In genomic region chr14:94153750-94154350, GRCh38 we compare ENCODE assay signal across 16 cellular contexts. TPM values are rescaled to one million over a fixed set of nuclear protein-coding genes. Genes with fewer than 3 reads are reported as not detected.
DNase-seq lines count a peak whose midpoint lies in the region; ATAC-seq, FAIRE-seq and TF ChIP-seq lines count a peak whose summit lies in the region.
"Had no signal": no experiment of that assay in that cellular context is flagged by ENCODE, and none has a peak within 500 bp of the region (broad histone marks: within the 10 kb centered on the region; RNA-seq: fewer than 3 reads in every experiment).

No MANE protein-coding gene starts in this region.

- no peak overlapping the region for H2AFZ ChIP-seq in GM12878 (ENCODE audit: control insufficient read depth, low read depth, low read length)
- H2AFZ ChIP-seq: GM23338 had no signal

- intact Hi-C loops in activated CD4-positive, alpha-beta T cell treated with anti-CD3 and anti-CD28 coated beads for 36 hours (cut with DNase I, micrococcal nuclease): no loop called here
- intact Hi-C loops in activated CD4-positive, alpha-beta T cell treated with anti-CD3 and anti-CD28 coated beads, Interleukin-2, amount 10 ng/mL, durations not matched to agents 24 days and 14 days (cut with micrococcal nuclease): no loop called here
- intact Hi-C loops in GM12878 (cut with micrococcal nuclease; ENCODE audit: unreplicated experiment): no loop called here
- intact Hi-C loops in upper lobe of right lung (cut with DNase I): no loop called here

- TF ChIP-seq RAD21 in GM12878 (IDR thresholded peaks at IDR 0.05; ENCODE audit: insufficient read depth, low read depth, low read length): no peak

- ATAC-seq in activated CD4-positive, alpha-beta T cell treated with anti-CD3 and anti-CD28 coated beads for 36 hours: peak; percentile 37
- ATAC-seq in GM12878 (no peak), upper lobe of right lung (peak; percentile 42), GM21515 (IDR thresholded peaks at IDR 0.05; ENCODE audit: unreplicated experiment) (no peak)
- ATAC-seq: GM23338 had no signal

- H3K4me2 ChIP-seq in GM12878 (ENCODE audit: control insufficient read depth, insufficient read depth): no peak overlapping the region
- H3K4me2 ChIP-seq: GM23338 had no signal

- H3K9me3 Mint-ChIP-seq in activated CD4-positive, alpha-beta T cell treated with anti-CD3 and anti-CD28 coated beads for 36 hours (ENCODE audit: low read depth): no peaks in the 10 kb centered on the region
- no peaks in the 10 kb centered on the region for H3K9me3 Mint-ChIP-seq in activated CD4-positive, alpha-beta T cell treated with anti-CD3 and anti-CD28 coated beads, Interleukin-2, amount 10 ng/mL, durations not matched to agents 24 days and 14 days
- H3K9me3 Mint-ChIP-seq: CD8-positive, alpha-beta memory T cell had no signal

- H3K27me3 ChIP-seq in GM12878 (replicated peaks in 1 of 2; ENCODE audit: control insufficient read depth in 2 of 2, insufficient read depth in 2 of 2, low read length in 1 of 2) (no peaks in the 10 kb centered on the region; a peak in 1 of 4 replicates), upper lobe of right lung (no peaks in the 10 kb centered on the region)

- RAD21 ChIA-PET in GM12878 (lab: Charles Lee; ENCODE audit: unreplicated experiment): no interaction called here

- H3K9ac ChIP-seq in GM12878 (ENCODE audit: control insufficient read depth, insufficient read depth, low read length): no peak overlapping the region

- TF ChIP-seq POLR2A in GM12891 (IDR thresholded peaks at IDR 0.05; ENCODE audit: low read depth, low read length) (no peak), GM12878 (IDR thresholded peaks at IDR 0.05; ENCODE audit: low read depth, low read length) (no peak)

- 13% methylated on average over 6 of the region's 6 CpGs for WGBS in GM12878 (ENCODE audit: insufficient coverage, insufficient replicate concordance, low lambda C conversion rate, missing lambda C conversion rate)

- H3K36me3 ChIP-seq in GM12878 (ENCODE audit: control insufficient read depth in 2 of 2, insufficient read depth in 2 of 2, low read length in 1 of 2): no peaks in the 10 kb centered on the region
- no peaks in the 10 kb centered on the region for H3K36me3 ChIP-seq in upper lobe of right lung

- BruUV-seq in GM12878 (replicated peaks; lab: Mats Ljungman, UMichigan): no TSS peak

- H3K4me3 Mint-ChIP-seq in activated CD4-positive, alpha-beta T cell treated with anti-CD3 and anti-CD28 coated beads for 36 hours: no peak overlapping the region
- no peak overlapping the region for H3K4me3 Mint-ChIP-seq in activated CD4-positive, alpha-beta T cell treated with anti-CD3 and anti-CD28 coated beads, Interleukin-2, amount 10 ng/mL, durations not matched to agents 24 days and 14 days
- H3K4me3 Mint-ChIP-seq: CD14-positive monocyte; CD8-positive, alpha-beta memory T cell; GM23338 had no signal

- no peaks in the 10 kb centered on the region for H3K36me3 Mint-ChIP-seq in activated CD4-positive, alpha-beta T cell treated with anti-CD3 and anti-CD28 coated beads for 36 hours (ENCODE audit: low read depth)
- no peaks in the 10 kb centered on the region for H3K36me3 Mint-ChIP-seq in activated CD4-positive, alpha-beta T cell treated with anti-CD3 and anti-CD28 coated beads, Interleukin-2, amount 10 ng/mL, durations not matched to agents 24 days and 14 days (ENCODE audit: low read depth)

- no peak for FAIRE-seq in GM12891 (lab: Jason Lieb, UNC)
- FAIRE-seq in GM12878 (lab: Jason Lieb, UNC): no peak
- FAIRE-seq: A204.1, GM18507 had no signal

- no peak for TF ChIP-seq EP300 in GM12878 (IDR thresholded peaks at IDR 0.05; ENCODE audit: borderline replicate concordance in 1 of 2, control insufficient read depth in 1 of 2, low read depth in 2 of 2, low read length in 2 of 2)

- H3K27ac ChIP-seq in GM12878 (ENCODE audit: control insufficient read depth, insufficient read depth) (no peak overlapping the region), upper lobe of right lung (no peak overlapping the region)

- CTCF ChIA-PET in activated CD4-positive, alpha-beta T cell treated with anti-CD3 and anti-CD28 coated beads for 36 hours (lab: Charles Lee): interaction anchor here (1.0 to 2.7 kb wide), 2 partner anchors 17 to 22 kb away, joined by 3 to 12 read pairs; no protein-coding TSS in a partner anchor
- CTCF ChIA-PET in GM12878 (lab: Yijun Ruan, JAX): no interaction called here

- in situ Hi-C loops in GM12878 (cut with MboI): no loop called here

- peaks cover 6% of the 10 kb centered on the region for H3K27me3 Mint-ChIP-seq in activated CD4-positive, alpha-beta T cell treated with anti-CD3 and anti-CD28 coated beads for 36 hours
- peaks cover 21% of the 10 kb centered on the region for H3K27me3 Mint-ChIP-seq in activated CD4-positive, alpha-beta T cell treated with anti-CD3 and anti-CD28 coated beads, Interleukin-2, amount 10 ng/mL, durations not matched to agents 24 days and 14 days

- no peak for DNase-seq in activated CD4-positive, alpha-beta T cell treated with anti-CD3 and anti-CD28 coated beads for 36 hours
- DNase-seq in activated CD4-positive, alpha-beta T cell treated with anti-CD3 and anti-CD28 coated beads, Interleukin-2, amount 10 ng/mL, durations not matched to agents 24 days and 14 days: no peak
- no peak for DNase-seq in GM12891 (ENCODE audit: insufficient read length, low spot score)
- no peak for DNase-seq in GM12878 (ENCODE audit: low read depth, low spot score)
- DNase-seq in upper lobe of right lung: no peak
- no peak for DNase-seq in DMS 273 (lab: John Stamatoyannopoulos, UW; ENCODE audit: unreplicated experiment)
- DNase-seq: Caco-2; CD8-positive, alpha-beta memory T cell; DMS53; GF-D8; H7 had no signal

- no peaks in the 10 kb centered on the region for H3K79me2 ChIP-seq in GM12878 (ENCODE audit: control insufficient read depth, insufficient read depth, low read length)

- H3K9me3 ChIP-seq in GM12878 (replicated peaks; ENCODE audit: control insufficient read depth, insufficient read depth, low read length) (no peaks in the 10 kb centered on the region; the same call in 1 of the 3 replicates), upper lobe of right lung (no peaks in the 10 kb centered on the region)

- H3K4me1 Mint-ChIP-seq in activated CD4-positive, alpha-beta T cell treated with anti-CD3 and anti-CD28 coated beads for 36 hours: peaks cover 26% of the 10 kb centered on the region
- H3K4me1 Mint-ChIP-seq in activated CD4-positive, alpha-beta T cell treated with anti-CD3 and anti-CD28 coated beads, Interleukin-2, amount 10 ng/mL, durations not matched to agents 24 days and 14 days: peaks cover 15% of the 10 kb centered on the region
- H3K4me1 Mint-ChIP-seq: GM23338 had no signal

- SMC1A ChIA-PET in GM12878 (lab: Charles Lee; ENCODE audit: uncharacterized antibody, unreplicated experiment): no interaction called here

- H3K4me1 ChIP-seq in GM12878 (ENCODE audit: control insufficient read depth, insufficient read depth, low read length) (no peaks in the 10 kb centered on the region), upper lobe of right lung (peaks cover 4% of the 10 kb centered on the region)
- H3K4me1 ChIP-seq: Caco-2 had no signal

- TF ChIP-seq CTCF in GM12878 (IDR thresholded peaks at IDR 0.05 in 2 of 3, conservative IDR thresholded peaks at IDR 0.05 in 1 of 3; ENCODE audit: control insufficient read depth in 2 of 3, extremely low read depth in 1 of 3, insufficient read depth in 1 of 3, low read depth in 3 of 3, low read length in 3 of 3) (no peak), upper lobe of right lung (IDR thresholded peaks at IDR 0.05) (no peak)

- POLR2A ChIA-PET in activated CD4-positive, alpha-beta T cell treated with anti-CD3 and anti-CD28 coated beads for 36 hours (lab: Charles Lee): interaction anchor here (0.7 kb wide), 1 partner anchor 17 kb away, joined by 3 read pairs; no protein-coding TSS in a partner anchor
- POLR2A ChIA-PET in GM12878 (lab: Charles Lee): no interaction called here

- H3K27ac Mint-ChIP-seq in activated CD4-positive, alpha-beta T cell treated with anti-CD3 and anti-CD28 coated beads for 36 hours: no peak overlapping the region
- no peak overlapping the region for H3K27ac Mint-ChIP-seq in activated CD4-positive, alpha-beta T cell treated with anti-CD3 and anti-CD28 coated beads, Interleukin-2, amount 10 ng/mL, durations not matched to agents 24 days and 14 days
- H3K27ac Mint-ChIP-seq: GM23338 had no signal

- H4K20me1 ChIP-seq in GM12878 (ENCODE audit: control insufficient read depth, insufficient read depth): no peaks in the 10 kb centered on the region

- H3K4me3 ChIP-seq in GM12878 (no peak overlapping the region), upper lobe of right lung (no peak overlapping the region)
- H3K4me3 ChIP-seq: GM23338 had no signal

RNA-seq across cellular contexts. Expression of gene PPP4R4, which starts 20.3 kb away (rescaled TPM):
- 10 to 100 TPM; 21.4 TPM for total RNA-seq in activated CD4-positive, alpha-beta T cell treated with anti-CD3 and anti-CD28 coated beads for 36 hours
- 2.7 and 3.1 TPM in 2 replicates for total RNA-seq in activated CD4-positive, alpha-beta T cell treated with anti-CD3 and anti-CD28 coated beads, Interleukin-2, amount 10 ng/mL, durations not matched to agents 24 days and 14 days
- polyA plus RNA-seq in GM12891 (2012; ENCODE audit: low read depth, missing spikeins): 0.04 TPM
- 0.17 and 0.20 TPM in 2 replicates for total RNA-seq in GM12878 (2013; cell fraction: nucleolus; rRNA removed)
- total RNA-seq in GM12878 (2014; rRNA removed) (0.06 and 0.22 TPM in 2 replicates), GM12878 (2014; rRNA removed; fragmentation: Illumina TruSeq; extraction: Trizol) (0.13 and 0.28 TPM in 2 replicates), GM12878 (2021) (0.13 TPM in 1 of 2 replicates, not detected in the other), upper lobe of right lung (2.2 TPM)
- not detected for polyA plus RNA-seq in GM12878 (2011; ENCODE audit: low read depth)
- polyA plus RNA-seq in GM12878 (2011; rRNA removed) (0.10 and 0.13 TPM in 2 replicates), GM12878 (2014; fragmentation: Illumina TruSeq; extraction: Trizol) (0.01 TPM in 1 of 2 replicates, not detected in the other), GM12878 (2014; fragmentation: Nextera tagmentation; extraction: Ambion mirVana) (under 1 TPM in 1 of 2 experiments, not detected in 1; 0.02 TPM), GM12878 (2014; rRNA removed) (not detected in 2 replicates), GM12878 (2016; fragmentation: Nextera tagmentation; extraction: Ambion mirVana) (not detected)
- 0.07 and 0.17 TPM in 2 replicates for polyA plus RNA-seq in GM12878 (2011; cell fraction: cytosol; rRNA removed)
- not detected in 2 replicates for polyA plus RNA-seq in GM12878 (2011; cell fraction: nucleus; rRNA removed)
- polyA plus RNA-seq in GM12878 (2012): 0.08 and 0.20 TPM in 2 replicates
- 0.07 and 0.62 TPM in 2 replicates for polyA minus RNA-seq in GM12878 (2011; rRNA and poly(A)+ RNA removed)
- polyA minus RNA-seq in GM12878 (2011; cell fraction: cytosol; rRNA and poly(A)+ RNA removed): not detected in 2 replicates
- polyA minus RNA-seq in GM12878 (2011; cell fraction: nucleus; rRNA and poly(A)+ RNA removed): 0.24 and 0.96 TPM in 2 replicates

RNA-seq across cellular contexts. Expression of gene IFI27L2, which starts 24.4 kb away (rescaled TPM):
- 10 to 100 TPM; 57.3 to 66.9 TPM for total RNA-seq in activated CD4-positive, alpha-beta T cell treated with anti-CD3 and anti-CD28 coated beads for 36 hours
- 37.3 and 38.8 TPM in 2 replicates for total RNA-seq in activated CD4-positive, alpha-beta T cell treated with anti-CD3 and anti-CD28 coated beads, Interleukin-2, amount 10 ng/mL, durations not matched to agents 24 days and 14 days
- polyA plus RNA-seq in GM12891 (2012; ENCODE audit: low read depth, missing spikeins): 140 TPM
- 7.1 and 11.9 TPM in 2 replicates for total RNA-seq in GM12878 (2013; cell fraction: nucleolus; rRNA removed)
- total RNA-seq in GM12878 (2014; rRNA removed) (109 and 134 TPM in 2 replicates), GM12878 (2014; rRNA removed; fragmentation: Illumina TruSeq; extraction: Trizol) (46.9 and 54.2 TPM in 2 replicates), GM12878 (2021) (59.5 and 66.9 TPM in 2 replicates), upper lobe of right lung (32.4 TPM)
- polyA plus RNA-seq in GM12878 (2011; ENCODE audit: low read depth): 39.6 TPM
- polyA plus RNA-seq in GM12878 (2011; rRNA removed) (21.0 and 41.9 TPM in 2 replicates), GM12878 (2014; fragmentation: Illumina TruSeq; extraction: Trizol) (8.9 and 31.9 TPM in 2 replicates), GM12878 (2014; fragmentation: Nextera tagmentation; extraction: Ambion mirVana) (10 to 100 TPM; 26.6 to 61.2 TPM), GM12878 (2014; rRNA removed) (121 and 126 TPM in 2 replicates), GM12878 (2016; fragmentation: Nextera tagmentation; extraction: Ambion mirVana) (10 to 100 TPM; 80.4 to 81.8 TPM)
- 113 and 133 TPM in 2 replicates for polyA plus RNA-seq in GM12878 (2011; cell fraction: cytosol; rRNA removed)
- polyA plus RNA-seq in GM12878 (2011; cell fraction: nucleus; rRNA removed): 49.5 and 53.8 TPM in 2 replicates
- polyA plus RNA-seq in GM12878 (2012): 99.3 and 161 TPM in 2 replicates
- 15.3 and 34.3 TPM in 2 replicates for polyA minus RNA-seq in GM12878 (2011; rRNA and poly(A)+ RNA removed)
- polyA minus RNA-seq in GM12878 (2011; cell fraction: cytosol; rRNA and poly(A)+ RNA removed): 10.2 and 11.0 TPM in 2 replicates
- 10.2 and 18.1 TPM in 2 replicates for polyA minus RNA-seq in GM12878 (2011; cell fraction: nucleus; rRNA and poly(A)+ RNA removed)

RNA-seq across cellular contexts. Expression of gene IFI27, which starts 43.3 kb away (rescaled TPM):
- 1 to 10 TPM; 3.0 to 3.1 TPM for total RNA-seq in activated CD4-positive, alpha-beta T cell treated with anti-CD3 and anti-CD28 coated beads for 36 hours
- 66.9 and 67.3 TPM in 2 replicates for total RNA-seq in activated CD4-positive, alpha-beta T cell treated with anti-CD3 and anti-CD28 coated beads, Interleukin-2, amount 10 ng/mL, durations not matched to agents 24 days and 14 days
- polyA plus RNA-seq in GM12891 (2012; ENCODE audit: low read depth, missing spikeins): 2.4 TPM
- 0.73 and 0.90 TPM in 2 replicates for total RNA-seq in GM12878 (2013; cell fraction: nucleolus; rRNA removed)
- total RNA-seq in GM12878 (2014; rRNA removed) (1.6 TPM in 2 replicates), GM12878 (2014; rRNA removed; fragmentation: Illumina TruSeq; extraction: Trizol) (0.97 and 1.4 TPM in 2 replicates), GM12878 (2021) (2.0 and 2.9 TPM in 2 replicates), upper lobe of right lung (312 TPM)
- polyA plus RNA-seq in GM12878 (2011; ENCODE audit: low read depth): 0.09 TPM
- polyA plus RNA-seq in GM12878 (2011; rRNA removed) (31.3 and 45.5 TPM in 2 replicates), GM12878 (2014; fragmentation: Illumina TruSeq; extraction: Trizol) (1.1 and 1.5 TPM in 2 replicates), GM12878 (2014; fragmentation: Nextera tagmentation; extraction: Ambion mirVana) (1 to 10 TPM; 3.7 to 4.7 TPM), GM12878 (2014; rRNA removed) (1.3 TPM in 2 replicates), GM12878 (2016; fragmentation: Nextera tagmentation; extraction: Ambion mirVana) (1 to 10 TPM; 3.8 to 5.2 TPM)
- polyA plus RNA-seq in GM12878 (2011; cell fraction: cytosol; rRNA removed): 130 and 135 TPM in 2 replicates
- polyA plus RNA-seq in GM12878 (2011; cell fraction: nucleus; rRNA removed): 37.2 and 43.7 TPM in 2 replicates
- polyA plus RNA-seq in GM12878 (2012): 1.1 and 1.4 TPM in 2 replicates
- polyA minus RNA-seq in GM12878 (2011; rRNA and poly(A)+ RNA removed): 19.4 and 36.6 TPM in 2 replicates
- polyA minus RNA-seq in GM12878 (2011; cell fraction: cytosol; rRNA and poly(A)+ RNA removed): 4.9 and 6.5 TPM in 2 replicates
- 4.4 and 5.1 TPM in 2 replicates for polyA minus RNA-seq in GM12878 (2011; cell fraction: nucleus; rRNA and poly(A)+ RNA removed)

Comparison
In these comparisons a context has a peak if more than half of its experiments do, and no peak if none do; other contexts are left out.
1. RNA of gene IFI27, which starts 43.3 kb away (total RNA-seq): 312 TPM in upper lobe of right lung (single experiment) and 66.9 to 67.3 TPM in activated CD4-positive, alpha-beta T cell treated with anti-CD3 and anti-CD28 coated beads, Interleukin-2, amount 10 ng/mL, durations not matched to agents 24 days and 14 days; 3.0 to 3.1 TPM in activated CD4-positive, alpha-beta T cell treated with anti-CD3 and anti-CD28 coated beads for 36 hours and 0.73 to 2.9 TPM in GM12878; every median in the first group is over 10 times any median in the second.
2. ATAC-seq: peak in activated CD4-positive, alpha-beta T cell treated with anti-CD3 and anti-CD28 coated beads for 36 hours (single experiment) and upper lobe of right lung (single experiment); none in GM12878 (single experiment) and GM21515 (single experiment).